In genomic region chr2:134934150-134934549, GRCh38 we compare ENCODE assay signal across 19 cellular contexts. TPM values are rescaled to one million over a fixed set of nuclear protein-coding genes. Genes with fewer than 3 reads are reported as not detected.
DNase-seq lines count a peak whose midpoint lies in the region; ATAC-seq, FAIRE-seq and TF ChIP-seq lines count a peak whose summit lies in the region.
"Had no signal": no experiment of that assay in that cellular context is flagged by ENCODE, and none has a peak within 500 bp of the region (broad histone marks: within the 10 kb centered on the region; RNA-seq: fewer than 3 reads in every experiment).

No MANE protein-coding gene starts in this region.

- H3K4me2 ChIP-seq in BLaER1 (peak overlapping the region; percentile 43), neuronal stem cell (ENCODE audit: insufficient read depth, low read length, poor library complexity, severe bottlenecking) (no peak overlapping the region)

- no peak overlapping the region for H2AFZ ChIP-seq in neuronal stem cell (ENCODE audit: low read length)

- H3K27me3 ChIP-seq in BLaER1 (no peaks in the 10 kb centered on the region), neuronal stem cell (ENCODE audit: control insufficient read depth in 3 of 3, insufficient read depth in 3 of 3, low read depth in 1 of 3, low read length in 3 of 3) (no peaks in the 10 kb centered on the region)
- H3K27me3 ChIP-seq: suprapubic skin, vagina had no signal

- no peak for TF ChIP-seq CTCF in D721Med (IDR thresholded peaks at IDR 0.05; ENCODE audit: insufficient read depth, missing control alignments)

- no peak overlapping the region for H3K14ac ChIP-seq in neuronal stem cell (ENCODE audit: low read length)

- DNase-seq in D721Med (ENCODE audit: insufficient read length, low spot score) (no peak), memory B cell (ENCODE audit: low spot score in 2 of 2) (no peak), NOMO-1 treated with DMSO at 0.1 percent for 48 hours (lab: John Stamatoyannopoulos, UW; ENCODE audit: unreplicated experiment) (no peak), neuronal stem cell (ENCODE audit: low spot score) (no peak), foreskin melanocyte (no peak)
- DNase-seq in activated naive CD8-positive, alpha-beta T cell treated with anti-CD3 and anti-CD28 coated beads, Interleukin-2, amount 10 ng/mL, durations not matched to agents 7 days and 5 days: no peak
- DNase-seq: activated CD4-positive, alpha-beta T cell treated with anti-CD3 and anti-CD28 coated beads, Interleukin-2, amount 50 U/mL, for 4 hours; activated T-cell treated with anti-CD3 and anti-CD28 coated beads, Interleukin-2, amount 50 U/mL, for 4 hours; glutamatergic neuron; NCI-H1417 treated with DMSO at 0.1 percent for 48 hours; NCI-H2171; NCI-H69; posterior cingulate gyrus; stimulated activated CD4-positive, alpha-beta T cell treated with anti-CD3 and anti-CD28 coated beads, Interleukin-4, amount 100 ng/mL, for 24 hours had no signal

- ATAC-seq in activated naive CD8-positive, alpha-beta T cell treated with anti-CD3 and anti-CD28 coated beads, Interleukin-2, amount 10 ng/mL, durations not matched to agents 7 days and 5 days (ENCODE audit: low read depth): no peak
- no peak for ATAC-seq in memory B cell (ENCODE audit: low read depth)
- ATAC-seq: activated T-cell treated with anti-CD3 and anti-CD28 coated beads, Interleukin-2, amount 50 U/mL, for 4 hours had no signal

- H2AK5ac ChIP-seq in neuronal stem cell (ENCODE audit: low read depth, low read length): no peak overlapping the region

- H4K91ac ChIP-seq in neuronal stem cell (ENCODE audit: low read depth, low read length, poor library complexity): no peak overlapping the region

- peaks cover 34% of the 10 kb centered on the region for H3K4me1 Mint-ChIP-seq in activated naive CD8-positive, alpha-beta T cell treated with anti-CD3 and anti-CD28 coated beads, Interleukin-2, amount 10 ng/mL, durations not matched to agents 7 days and 5 days
- H3K4me1 Mint-ChIP-seq in memory B cell: peaks cover 31% of the 10 kb centered on the region

- WGBS in neuronal stem cell (ENCODE audit: extremely low coverage in 2 of 2, insufficient read length in 2 of 2, insufficient replicate concordance in 1 of 2), 2 donors: 100% methylated on average over 2 of the region's 2 CpGs; no CpG with 5 or more reads in 1 of the 2 donors

- H3K23ac ChIP-seq in neuronal stem cell (ENCODE audit: low read depth, low read length, poor library complexity): no peak overlapping the region

- H3K4me3 Mint-ChIP-seq in activated naive CD8-positive, alpha-beta T cell treated with anti-CD3 and anti-CD28 coated beads, Interleukin-2, amount 10 ng/mL, durations not matched to agents 7 days and 5 days: peak overlapping the region; percentile 1
- no peak overlapping the region for H3K4me3 Mint-ChIP-seq in memory B cell
- H3K4me3 Mint-ChIP-seq: activated T-cell treated with anti-CD3 and anti-CD28 coated beads, Interleukin-2, amount 50 U/mL, for 4 hours had no signal

- no peak overlapping the region for H3K27ac ChIP-seq in BLaER1
- no peak overlapping the region for H3K27ac ChIP-seq in neuronal stem cell (replicated peaks; ENCODE audit: low read length)
- H3K27ac ChIP-seq: skin epidermis, suprapubic skin, vagina had no signal

- no peak overlapping the region for H2BK5ac ChIP-seq in neuronal stem cell (ENCODE audit: low read length)

- no peak overlapping the region for H4K8ac ChIP-seq in neuronal stem cell (ENCODE audit: low read depth, low read length)

- H4K20me1 ChIP-seq in BLaER1: peaks cover 97% of the 10 kb centered on the region

- H2BK12ac ChIP-seq in neuronal stem cell (ENCODE audit: low read length): no peak overlapping the region

- POLR2A ChIA-PET in activated naive CD8-positive, alpha-beta T cell treated with anti-CD3 and anti-CD28 coated beads, Interleukin-2, amount 10 ng/mL, durations not matched to agents 7 days and 5 days (lab: Charles Lee): no interaction called here

- H3K9ac ChIP-seq in BLaER1: no peak overlapping the region
- H3K9ac ChIP-seq in neuronal stem cell (ENCODE audit: low read depth, low read length, poor library complexity): no peak overlapping the region

- H3K36me3 ChIP-seq in BLaER1 (peaks cover 76% of the 10 kb centered on the region), neuronal stem cell (replicated peaks in 1 of 2; ENCODE audit: control insufficient read depth in 2 of 2, insufficient read depth in 2 of 2, low read length in 2 of 2) (peaks cover 0 to 85% of the 10 kb centered on the region in 2 donors)

- peaks cover 25% of the 10 kb centered on the region for H3K36me3 Mint-ChIP-seq in activated naive CD8-positive, alpha-beta T cell treated with anti-CD3 and anti-CD28 coated beads, Interleukin-2, amount 10 ng/mL, durations not matched to agents 7 days and 5 days
- peaks cover 13% of the 10 kb centered on the region for H3K36me3 Mint-ChIP-seq in memory B cell

- no peak overlapping the region for H3K27ac Mint-ChIP-seq in activated naive CD8-positive, alpha-beta T cell treated with anti-CD3 and anti-CD28 coated beads, Interleukin-2, amount 10 ng/mL, durations not matched to agents 7 days and 5 days
- H3K27ac Mint-ChIP-seq in memory B cell: peak overlapping the region; percentile 48

- no peaks in the 10 kb centered on the region for H3K79me1 ChIP-seq in neuronal stem cell (ENCODE audit: low read depth, low read length)

- H3K18ac ChIP-seq in neuronal stem cell (ENCODE audit: low read length): no peak overlapping the region

- peaks cover 7% of the 10 kb centered on the region; the same call in 1 of the 2 replicates for H3K9me3 ChIP-seq in BLaER1
- no peaks in the 10 kb centered on the region for H3K9me3 ChIP-seq in neuronal stem cell (replicated peaks in 1 of 2; ENCODE audit: control insufficient read depth in 2 of 2, insufficient read depth in 1 of 2, low read depth in 1 of 2, low read length in 2 of 2)
- H3K9me3 ChIP-seq: suprapubic skin, vagina had no signal

- H3K4me1 ChIP-seq in BLaER1: peaks cover 24% of the 10 kb centered on the region
- no peaks in the 10 kb centered on the region for H3K4me1 ChIP-seq in neuronal stem cell (ENCODE audit: control insufficient read depth in 2 of 2, insufficient read depth in 1 of 2, low read depth in 1 of 2, low read length in 2 of 2)

- H2BK15ac ChIP-seq in neuronal stem cell (ENCODE audit: low read length): no peak overlapping the region

- H3K4me3 ChIP-seq in BLaER1 (no peak overlapping the region), neuronal stem cell (ENCODE audit: low read length in 2 of 2) (no peak overlapping the region)
- H3K4me3 ChIP-seq: skin epidermis, suprapubic skin, vagina had no signal

- no peak overlapping the region for H2BK120ac ChIP-seq in neuronal stem cell (ENCODE audit: low read depth, low read length)

- H3K27me3 Mint-ChIP-seq in activated naive CD8-positive, alpha-beta T cell treated with anti-CD3 and anti-CD28 coated beads, Interleukin-2, amount 10 ng/mL, durations not matched to agents 7 days and 5 days: no peaks in the 10 kb centered on the region
- H3K27me3 Mint-ChIP-seq in memory B cell: no peaks in the 10 kb centered on the region

- FAIRE-seq in D721Med (lab: Jason Lieb, UNC): peak; percentile 29
- FAIRE-seq: bronchial epithelial cell had no signal

- H3K4ac ChIP-seq in neuronal stem cell (ENCODE audit: low read length): no peak overlapping the region

- H3K9me3 Mint-ChIP-seq in activated naive CD8-positive, alpha-beta T cell treated with anti-CD3 and anti-CD28 coated beads, Interleukin-2, amount 10 ng/mL, durations not matched to agents 7 days and 5 days: no peaks in the 10 kb centered on the region
- H3K9me3 Mint-ChIP-seq in memory B cell: no peaks in the 10 kb centered on the region
- H3K9me3 Mint-ChIP-seq: activated T-cell treated with anti-CD3 and anti-CD28 coated beads, Interleukin-2, amount 50 U/mL, for 4 hours had no signal

RNA-seq across cellular contexts. Expression of gene CCNT2, which starts 15.5 kb away (rescaled TPM):
- total RNA-seq in activated naive CD8-positive, alpha-beta T cell treated with anti-CD3 and anti-CD28 coated beads, Interleukin-2, amount 10 ng/mL, durations not matched to agents 7 days and 5 days: 10 to 100 TPM; 48.3 to 50.3 TPM
- polyA plus RNA-seq in neuronal stem cell (2013, experiment 1 of 2): 35.7 TPM
- polyA plus RNA-seq in neuronal stem cell (2013, experiment 2 of 2): 35.6 TPM
